1 cellular context compared by ENCODE assay signal in genomic region chr16:78729687-78730086, GRCh38.
TF ChIP-seq lines count a peak whose summit lies in the region.

No MANE protein-coding gene starts in this region.

TF ChIP-seq in HepG2, 621 proteins besides CTCF, POLR2A, EP300 and RAD21 (continued from another document):
- TF ChIP-seq ZNF646 (CRISPR knock-in tag; IDR thresholded peaks at IDR 0.05) (peak; percentile 31; the same call in 1 of the 2 replicates), HNF1B (CRISPR knock-in tag; IDR thresholded peaks at IDR 0.05) (peak; percentile 33; the same call in 1 of the 2 replicates), MED1 (CRISPR knock-in tag; IDR thresholded peaks at IDR 0.05) (peak; percentile 85), XBP1 (CRISPR knock-in tag; IDR thresholded peaks at IDR 0.05) (0 out of 2 replicates have a peak, but pooled peaks have one; percentile 42), TP53 (CRISPR knock-in tag; conservative IDR thresholded peaks at IDR 0.05) (peak; percentile 83; the same call in 1 of the 2 replicates), MIER2 (CRISPR knock-in tag; IDR thresholded peaks at IDR 0.05) (peak; percentile 57), HDAC6 (IDR thresholded peaks at IDR 0.05; ENCODE audit: low read depth, low read length) (no peak), PAF1 (CRISPR knock-in tag; IDR thresholded peaks at IDR 0.05) (no peak), SAP130 (CRISPR knock-in tag; IDR thresholded peaks at IDR 0.05; ENCODE audit: low read depth) (peak; percentile 48)
